Comparison of ENCODE assay signal across 8 cellular contexts in genomic region chr12:2336409-2336829, GRCh38.
DNase-seq lines count a peak whose midpoint lies in the region; ATAC-seq and TF ChIP-seq lines count a peak whose summit lies in the region.

No MANE protein-coding gene starts in this region.

- no peaks in the 10 kb centered on the region for H3K36me3 ChIP-seq in adrenal gland (replicated peaks in 1 of 2)
- H3K36me3 ChIP-seq in vagina: no peaks in the 10 kb centered on the region

- no peak for TF ChIP-seq CTCF in adrenal gland (IDR thresholded peaks at IDR 0.05)
- TF ChIP-seq CTCF in vagina (IDR thresholded peaks at IDR 0.05): no peak

- intact Hi-C loops in adrenal gland (cut with DNase I): no loop called here
- intact Hi-C loops in vagina (cut with DNase I): no loop called here

- H3K27me3 ChIP-seq in adrenal gland: no peaks in the 10 kb centered on the region
- no peaks in the 10 kb centered on the region for H3K27me3 ChIP-seq in vagina

- DNase-seq in AG08396 (ENCODE audit: low spot score) (peak; percentile 80), adrenal gland (peak in 6 of 7 donors; percentile 54 to 71 (median 61)), islet precursor cell (peak; percentile 89), vagina (ENCODE audit: extremely low spot score in 2 of 2) (no peak), NCI-H2196 treated with DMSO at 0.1 percent for 48 hours (lab: John Stamatoyannopoulos, UW; ENCODE audit: unreplicated experiment) (no peak)

- TF ChIP-seq POLR2A in adrenal gland (IDR thresholded peaks at IDR 0.05) (no peak), vagina (IDR thresholded peaks at IDR 0.05) (no peak)

- H3K4me3 ChIP-seq in adrenal gland (no peak overlapping the region), vagina (no peak overlapping the region)

- H3K9me3 ChIP-seq in adrenal gland (replicated peaks in 1 of 3) (no peaks in the 10 kb centered on the region), vagina (no peaks in the 10 kb centered on the region)

- WGBS in adrenal gland, 4 donors: 29 to 60% (median 47%) methylated on average over 5 of the region's 5 CpGs

- ATAC-seq in GM19328 (IDR thresholded peaks at IDR 0.05; ENCODE audit: unreplicated experiment) (peak; percentile 80), HG03442 (IDR thresholded peaks at IDR 0.05; ENCODE audit: unreplicated experiment) (peak; percentile 92), HG03097 (IDR thresholded peaks at IDR 0.05; ENCODE audit: low FRiP score, unreplicated experiment) (no peak)

- H3K4me1 ChIP-seq in adrenal gland (replicated peaks in 1 of 2): peaks cover 3 to 27% of the 10 kb centered on the region in 2 donors
- peaks cover 42% of the 10 kb centered on the region for H3K4me1 ChIP-seq in vagina

- H3K27ac ChIP-seq in adrenal gland (peak overlapping the region in 3 of 5 donors; percentile 45 to 84 (median 74)), vagina (peak overlapping the region; percentile 95)

Comparison
In these comparisons a context has a peak if more than half of its experiments do, and no peak if none do; other contexts are left out.
1. DNase-seq: peak in AG08396 (single experiment), adrenal gland (6 of 7) and islet precursor cell (single experiment); none in vagina (0 of 2) and NCI-H2196 treated with DMSO at 0.1 percent for 48 hours (single experiment).